In the genomic region with DNA sequence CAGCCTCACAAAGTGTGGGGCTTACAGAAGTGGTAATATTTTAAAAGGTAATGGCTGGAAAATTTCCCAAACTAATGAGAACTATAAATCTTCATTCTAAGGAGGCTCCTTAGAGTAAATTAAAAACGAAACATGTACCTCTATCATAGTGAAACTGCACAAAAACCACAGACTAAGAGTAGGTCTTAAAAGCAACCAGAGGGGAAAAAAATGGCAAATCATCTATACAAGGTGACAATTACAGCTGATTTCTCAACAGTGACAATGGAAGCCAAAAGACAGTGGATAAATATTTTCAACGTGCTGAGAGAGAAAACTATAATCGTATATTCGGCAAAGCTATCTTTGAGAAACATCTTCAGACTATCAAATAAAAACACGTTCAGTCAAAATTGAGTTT, we compare ENCODE assay signal across 10 cellular contexts. TPM values are rescaled to one million over a fixed set of nuclear protein-coding genes. Genes with fewer than 3 reads are reported as not detected.
DNase-seq lines count a peak whose midpoint lies in the region; ATAC-seq lines count a peak whose summit lies in the region.
"Had no signal": no experiment of that assay in that cellular context is flagged by ENCODE, and none has a peak within 500 bp of the region (broad histone marks: within the 10 kb centered on the region; RNA-seq: fewer than 3 reads in every experiment).

No MANE protein-coding gene starts in this region.

- no peak overlapping the region for H2BK5ac ChIP-seq in mesenchymal stem cell (ENCODE audit: low read depth, low read length, poor library complexity, severe bottlenecking)

- no peak overlapping the region for H3K9ac ChIP-seq in mesenchymal stem cell (ENCODE audit: low read length)

- no peak overlapping the region for H2BK15ac ChIP-seq in mesenchymal stem cell (ENCODE audit: low read depth, poor library complexity, severe bottlenecking)

- no peak overlapping the region for H2BK12ac ChIP-seq in mesenchymal stem cell (ENCODE audit: low read length in 2 of 2)

- ATAC-seq in GM18858 (IDR thresholded peaks at IDR 0.05; ENCODE audit: unreplicated experiment) (peak; percentile 85), GM21390 (IDR thresholded peaks at IDR 0.05; ENCODE audit: unreplicated experiment) (peak; percentile 79), HG03342 (IDR thresholded peaks at IDR 0.05; ENCODE audit: unreplicated experiment) (peak; percentile 80)
- ATAC-seq: CD8-positive, alpha-beta T cell; foreskin keratinocyte had no signal

- H4K8ac ChIP-seq in mesenchymal stem cell (ENCODE audit: low read length), result no peak overlapping the region

- peak; percentile 6 for DNase-seq in mesenchymal stem cell
- no peak for DNase-seq in NCI-H524 treated with DMSO at 0.1 percent for 48 hours (lab: John Stamatoyannopoulos, UW)
- no peak for DNase-seq in head of caudate nucleus
- DNase-seq in stimulated activated CD4-positive, alpha-beta T cell treated with anti-CD3 and anti-CD28 coated beads, Interleukin-4, amount 100 ng/mL, for 1 hour, result no peak
- DNase-seq: amygdala; CD8-positive, alpha-beta T cell; foreskin keratinocyte had no signal

- H3K18ac ChIP-seq in mesenchymal stem cell (ENCODE audit: low read depth in 1 of 2, low read length in 2 of 2), result no peak overlapping the region

- H3K27me3 ChIP-seq in mesenchymal stem cell (ENCODE audit: control insufficient read depth in 1 of 2, insufficient read depth in 1 of 2, low read length in 2 of 2), result no peaks in the 10 kb centered on the region
- H3K27me3 ChIP-seq: foreskin keratinocyte had no signal

- H3K4ac ChIP-seq in mesenchymal stem cell (ENCODE audit: low read depth in 1 of 2, low read length in 2 of 2), result no peak overlapping the region

- peaks cover 19% of the 10 kb centered on the region for H3K79me1 ChIP-seq in mesenchymal stem cell (replicated peaks; ENCODE audit: low read length, poor library complexity, severe bottlenecking)

- no peak overlapping the region for H4K91ac ChIP-seq in mesenchymal stem cell (ENCODE audit: low read length)

- intact Hi-C loops in head of caudate nucleus (cut with DNase I), result no loop called here

- H2AK5ac ChIP-seq in mesenchymal stem cell (ENCODE audit: low read length, severe bottlenecking), result no peak overlapping the region

- no peak overlapping the region for H3K27ac ChIP-seq in mesenchymal stem cell (ENCODE audit: low read length, poor library complexity, severe bottlenecking)
- H3K27ac ChIP-seq: foreskin keratinocyte had no signal

- H3K36me3 ChIP-seq in mesenchymal stem cell (ENCODE audit: control insufficient read depth in 1 of 2, insufficient read depth in 2 of 2, low read depth in 1 of 2, low read length in 2 of 2), result peaks cover 6 to 8% of the 10 kb centered on the region in 2 experiments

- H2BK120ac ChIP-seq in mesenchymal stem cell (ENCODE audit: low read depth, low read length), result no peak overlapping the region

- H3K14ac ChIP-seq in mesenchymal stem cell (ENCODE audit: low read length in 2 of 2), result no peak overlapping the region

- H3K4me2 ChIP-seq in mesenchymal stem cell (ENCODE audit: low read length, poor library complexity, severe bottlenecking), result no peak overlapping the region

- no peak overlapping the region for H3K23ac ChIP-seq in mesenchymal stem cell (ENCODE audit: low read length in 2 of 2)

- peaks cover 12% of the 10 kb centered on the region for H3K9me3 ChIP-seq in mesenchymal stem cell (ENCODE audit: control insufficient read depth, low read length)

- H2AFZ ChIP-seq in mesenchymal stem cell (ENCODE audit: low read depth, low read length), result no peak overlapping the region

- WGBS in mesenchymal stem cell, result 97% methylated on average over 4 of the region's 5 CpGs

- no peak overlapping the region for H3K4me3 ChIP-seq in mesenchymal stem cell (ENCODE audit: insufficient read depth in 1 of 2, low read depth in 1 of 2, low read length in 2 of 2)

- peaks cover 23% of the 10 kb centered on the region for H3K4me1 ChIP-seq in mesenchymal stem cell (ENCODE audit: control insufficient read depth, insufficient read depth, low read depth, low read length)

RNA-seq across cellular contexts. Expression of a gene that starts 20.6 kb away (rescaled TPM):
- 134 TPM for polyA plus RNA-seq in mesenchymal stem cell (2013, experiment 1 of 2)
- polyA plus RNA-seq in mesenchymal stem cell (2013, experiment 2 of 2), result 130 TPM
